1 cellular context compared by ENCODE assay signal in the genomic region with DNA sequence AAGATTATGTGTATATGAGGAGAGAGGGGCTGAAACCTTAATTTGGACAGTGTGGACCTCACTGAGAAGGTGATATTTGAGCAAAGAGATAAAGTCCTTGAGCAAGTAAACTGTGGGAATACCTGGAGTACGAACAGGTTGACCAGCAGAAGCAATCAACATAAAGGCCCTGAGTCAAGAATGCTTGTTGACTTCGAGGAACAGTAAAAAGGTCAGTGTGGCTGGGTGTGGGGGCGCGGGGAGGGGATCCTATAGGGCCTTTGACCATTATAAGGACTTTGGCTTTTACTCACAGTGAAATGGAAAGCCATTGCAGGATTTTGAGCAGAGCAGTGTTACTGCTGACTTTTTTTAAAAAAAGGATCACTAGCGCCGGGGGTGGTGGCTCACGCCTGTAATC.
TF ChIP-seq lines count a peak whose summit lies in the region.

No MANE protein-coding gene starts in this region.

TF ChIP-seq in HepG2, 621 proteins besides CTCF, POLR2A, EP300 and RAD21 (continued from another document and continues in another):
- TF ChIP-seq ZNF292 (CRISPR knock-in tag; IDR thresholded peaks at IDR 0.05; ENCODE audit: borderline replicate concordance, low read depth), result no peak
- TF ChIP-seq, protein P1, sequence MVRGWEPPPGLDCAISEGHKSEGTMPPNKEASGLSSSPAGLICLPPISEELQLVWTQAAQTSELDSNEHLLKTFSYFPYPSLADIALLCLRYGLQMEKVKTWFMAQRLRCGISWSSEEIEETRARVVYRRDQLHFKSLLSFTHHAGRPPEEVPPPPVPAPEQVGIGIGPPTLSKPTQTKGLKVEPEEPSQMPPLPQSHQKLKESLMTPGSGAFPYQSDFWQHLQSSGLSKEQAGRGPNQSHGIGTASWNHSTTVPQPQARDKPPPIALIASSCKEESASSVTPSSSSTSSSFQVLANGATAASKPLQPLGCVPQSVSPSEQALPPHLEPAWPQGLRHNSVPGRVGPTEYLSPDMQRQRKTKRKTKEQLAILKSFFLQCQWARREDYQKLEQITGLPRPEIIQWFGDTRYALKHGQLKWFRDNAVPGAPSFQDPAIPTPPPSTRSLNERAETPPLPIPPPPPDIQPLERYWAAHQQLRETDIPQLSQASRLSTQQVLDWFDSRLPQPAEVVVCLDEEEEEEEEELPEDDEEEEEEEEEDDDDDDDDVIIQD (CRISPR knock-in tag; IDR thresholded peaks at IDR 0.05; ENCODE audit: low read depth), result no peak
- TF ChIP-seq ZNF234 (CRISPR knock-in tag; conservative IDR thresholded peaks at IDR 0.05), result no peak
- TF ChIP-seq, protein P2, sequence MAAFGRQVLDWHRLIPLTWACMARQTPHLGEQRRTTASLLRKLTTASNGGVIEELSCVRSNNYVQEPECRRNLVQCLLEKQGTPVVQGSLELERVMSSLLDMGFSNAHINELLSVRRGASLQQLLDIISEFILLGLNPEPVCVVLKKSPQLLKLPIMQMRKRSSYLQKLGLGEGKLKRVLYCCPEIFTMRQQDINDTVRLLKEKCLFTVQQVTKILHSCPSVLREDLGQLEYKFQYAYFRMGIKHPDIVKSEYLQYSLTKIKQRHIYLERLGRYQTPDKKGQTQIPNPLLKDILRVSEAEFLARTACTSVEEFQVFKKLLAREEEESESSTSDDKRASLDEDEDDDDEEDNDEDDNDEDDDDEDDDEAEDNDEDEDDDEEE (CRISPR knock-in tag; IDR thresholded peaks at IDR 0.05), result no peak
- TF ChIP-seq BCL6 (CRISPR knock-in tag; IDR thresholded peaks at IDR 0.05), result peak; percentile 95
- TF ChIP-seq, protein P3, sequence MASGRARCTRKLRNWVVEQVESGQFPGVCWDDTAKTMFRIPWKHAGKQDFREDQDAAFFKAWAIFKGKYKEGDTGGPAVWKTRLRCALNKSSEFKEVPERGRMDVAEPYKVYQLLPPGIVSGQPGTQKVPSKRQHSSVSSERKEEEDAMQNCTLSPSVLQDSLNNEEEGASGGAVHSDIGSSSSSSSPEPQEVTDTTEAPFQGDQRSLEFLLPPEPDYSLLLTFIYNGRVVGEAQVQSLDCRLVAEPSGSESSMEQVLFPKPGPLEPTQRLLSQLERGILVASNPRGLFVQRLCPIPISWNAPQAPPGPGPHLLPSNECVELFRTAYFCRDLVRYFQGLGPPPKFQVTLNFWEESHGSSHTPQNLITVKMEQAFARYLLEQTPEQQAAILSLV (CRISPR knock-in tag; IDR thresholded peaks at IDR 0.05; ENCODE audit: borderline replicate concordance), result no peak
- no peak for TF ChIP-seq ZNF446 (CRISPR knock-in tag; IDR thresholded peaks at IDR 0.05)
- TF ChIP-seq, protein P4, sequence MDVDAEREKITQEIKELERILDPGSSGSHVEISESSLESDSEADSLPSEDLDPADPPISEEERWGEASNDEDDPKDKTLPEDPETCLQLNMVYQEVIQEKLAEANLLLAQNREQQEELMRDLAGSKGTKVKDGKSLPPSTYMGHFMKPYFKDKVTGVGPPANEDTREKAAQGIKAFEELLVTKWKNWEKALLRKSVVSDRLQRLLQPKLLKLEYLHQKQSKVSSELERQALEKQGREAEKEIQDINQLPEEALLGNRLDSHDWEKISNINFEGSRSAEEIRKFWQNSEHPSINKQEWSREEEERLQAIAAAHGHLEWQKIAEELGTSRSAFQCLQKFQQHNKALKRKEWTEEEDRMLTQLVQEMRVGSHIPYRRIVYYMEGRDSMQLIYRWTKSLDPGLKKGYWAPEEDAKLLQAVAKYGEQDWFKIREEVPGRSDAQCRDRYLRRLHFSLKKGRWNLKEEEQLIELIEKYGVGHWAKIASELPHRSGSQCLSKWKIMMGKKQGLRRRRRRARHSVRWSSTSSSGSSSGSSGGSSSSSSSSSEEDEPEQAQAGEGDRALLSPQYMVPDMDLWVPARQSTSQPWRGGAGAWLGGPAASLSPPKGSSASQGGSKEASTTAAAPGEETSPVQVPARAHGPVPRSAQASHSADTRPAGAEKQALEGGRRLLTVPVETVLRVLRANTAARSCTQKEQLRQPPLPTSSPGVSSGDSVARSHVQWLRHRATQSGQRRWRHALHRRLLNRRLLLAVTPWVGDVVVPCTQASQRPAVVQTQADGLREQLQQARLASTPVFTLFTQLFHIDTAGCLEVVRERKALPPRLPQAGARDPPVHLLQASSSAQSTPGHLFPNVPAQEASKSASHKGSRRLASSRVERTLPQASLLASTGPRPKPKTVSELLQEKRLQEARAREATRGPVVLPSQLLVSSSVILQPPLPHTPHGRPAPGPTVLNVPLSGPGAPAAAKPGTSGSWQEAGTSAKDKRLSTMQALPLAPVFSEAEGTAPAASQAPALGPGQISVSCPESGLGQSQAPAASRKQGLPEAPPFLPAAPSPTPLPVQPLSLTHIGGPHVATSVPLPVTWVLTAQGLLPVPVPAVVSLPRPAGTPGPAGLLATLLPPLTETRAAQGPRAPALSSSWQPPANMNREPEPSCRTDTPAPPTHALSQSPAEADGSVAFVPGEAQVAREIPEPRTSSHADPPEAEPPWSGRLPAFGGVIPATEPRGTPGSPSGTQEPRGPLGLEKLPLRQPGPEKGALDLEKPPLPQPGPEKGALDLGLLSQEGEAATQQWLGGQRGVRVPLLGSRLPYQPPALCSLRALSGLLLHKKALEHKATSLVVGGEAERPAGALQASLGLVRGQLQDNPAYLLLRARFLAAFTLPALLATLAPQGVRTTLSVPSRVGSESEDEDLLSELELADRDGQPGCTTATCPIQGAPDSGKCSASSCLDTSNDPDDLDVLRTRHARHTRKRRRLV (CRISPR knock-in tag; IDR thresholded peaks at IDR 0.05), result no peak
- TF ChIP-seq, protein P5, sequence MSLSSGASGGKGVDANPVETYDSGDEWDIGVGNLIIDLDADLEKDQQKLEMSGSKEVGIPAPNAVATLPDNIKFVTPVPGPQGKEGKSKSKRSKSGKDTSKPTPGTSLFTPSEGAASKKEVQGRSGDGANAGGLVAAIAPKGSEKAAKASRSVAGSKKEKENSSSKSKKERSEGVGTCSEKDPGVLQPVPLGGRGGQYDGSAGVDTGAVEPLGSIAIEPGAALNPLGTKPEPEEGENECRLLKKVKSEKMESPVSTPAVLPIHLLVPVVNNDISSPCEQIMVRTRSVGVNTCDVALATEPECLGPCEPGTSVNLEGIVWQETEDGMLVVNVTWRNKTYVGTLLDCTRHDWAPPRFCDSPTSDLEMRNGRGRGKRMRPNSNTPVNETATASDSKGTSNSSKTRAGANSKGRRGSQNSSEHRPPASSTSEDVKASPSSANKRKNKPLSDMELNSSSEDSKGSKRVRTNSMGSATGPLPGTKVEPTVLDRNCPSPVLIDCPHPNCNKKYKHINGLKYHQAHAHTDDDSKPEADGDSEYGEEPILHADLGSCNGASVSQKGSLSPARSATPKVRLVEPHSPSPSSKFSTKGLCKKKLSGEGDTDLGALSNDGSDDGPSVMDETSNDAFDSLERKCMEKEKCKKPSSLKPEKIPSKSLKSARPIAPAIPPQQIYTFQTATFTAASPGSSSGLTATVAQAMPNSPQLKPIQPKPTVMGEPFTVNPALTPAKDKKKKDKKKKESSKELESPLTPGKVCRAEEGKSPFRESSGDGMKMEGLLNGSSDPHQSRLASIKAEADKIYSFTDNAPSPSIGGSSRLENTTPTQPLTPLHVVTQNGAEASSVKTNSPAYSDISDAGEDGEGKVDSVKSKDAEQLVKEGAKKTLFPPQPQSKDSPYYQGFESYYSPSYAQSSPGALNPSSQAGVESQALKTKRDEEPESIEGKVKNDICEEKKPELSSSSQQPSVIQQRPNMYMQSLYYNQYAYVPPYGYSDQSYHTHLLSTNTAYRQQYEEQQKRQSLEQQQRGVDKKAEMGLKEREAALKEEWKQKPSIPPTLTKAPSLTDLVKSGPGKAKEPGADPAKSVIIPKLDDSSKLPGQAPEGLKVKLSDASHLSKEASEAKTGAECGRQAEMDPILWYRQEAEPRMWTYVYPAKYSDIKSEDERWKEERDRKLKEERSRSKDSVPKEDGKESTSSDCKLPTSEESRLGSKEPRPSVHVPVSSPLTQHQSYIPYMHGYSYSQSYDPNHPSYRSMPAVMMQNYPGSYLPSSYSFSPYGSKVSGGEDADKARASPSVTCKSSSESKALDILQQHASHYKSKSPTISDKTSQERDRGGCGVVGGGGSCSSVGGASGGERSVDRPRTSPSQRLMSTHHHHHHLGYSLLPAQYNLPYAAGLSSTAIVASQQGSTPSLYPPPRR (CRISPR knock-in tag; IDR thresholded peaks at IDR 0.05; ENCODE audit: borderline replicate concordance), result 0 out of 2 replicates have a peak, but pooled peaks have one; percentile 23
- no peak for TF ChIP-seq ZNF547 (CRISPR knock-in tag; IDR thresholded peaks at IDR 0.05)
- TF ChIP-seq, protein P6, sequence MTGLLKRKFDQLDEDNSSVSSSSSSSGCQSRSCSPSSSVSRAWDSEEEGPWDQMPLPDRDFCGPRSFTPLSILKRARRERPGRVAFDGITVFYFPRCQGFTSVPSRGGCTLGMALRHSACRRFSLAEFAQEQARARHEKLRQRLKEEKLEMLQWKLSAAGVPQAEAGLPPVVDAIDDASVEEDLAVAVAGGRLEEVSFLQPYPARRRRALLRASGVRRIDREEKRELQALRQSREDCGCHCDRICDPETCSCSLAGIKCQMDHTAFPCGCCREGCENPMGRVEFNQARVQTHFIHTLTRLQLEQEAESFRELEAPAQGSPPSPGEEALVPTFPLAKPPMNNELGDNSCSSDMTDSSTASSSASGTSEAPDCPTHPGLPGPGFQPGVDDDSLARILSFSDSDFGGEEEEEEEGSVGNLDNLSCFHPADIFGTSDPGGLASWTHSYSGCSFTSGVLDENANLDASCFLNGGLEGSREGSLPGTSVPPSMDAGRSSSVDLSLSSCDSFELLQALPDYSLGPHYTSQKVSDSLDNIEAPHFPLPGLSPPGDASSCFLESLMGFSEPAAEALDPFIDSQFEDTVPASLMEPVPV (CRISPR knock-in tag; IDR thresholded peaks at IDR 0.05), result no peak
- TF ChIP-seq KDM2A (CRISPR knock-in tag; IDR thresholded peaks at IDR 0.05; ENCODE audit: borderline replicate concordance, low read depth), result no peak
- TF ChIP-seq MTA3 (CRISPR knock-in tag; IDR thresholded peaks at IDR 0.05), result no peak
- TF ChIP-seq TCF12 (IDR thresholded peaks at IDR 0.05), result no peak
- TF ChIP-seq TCF12 (CRISPR knock-in tag; IDR thresholded peaks at IDR 0.05), result no peak
- TF ChIP-seq TBL1XR1 (IDR thresholded peaks at IDR 0.05; ENCODE audit: borderline replicate concordance, low read length, partially characterized antibody), result no peak
- TF ChIP-seq SYNCRIP (IDR thresholded peaks at IDR 0.05; ENCODE audit: insufficient read depth, low read depth, low read length), result no peak
- TF ChIP-seq, protein P7, sequence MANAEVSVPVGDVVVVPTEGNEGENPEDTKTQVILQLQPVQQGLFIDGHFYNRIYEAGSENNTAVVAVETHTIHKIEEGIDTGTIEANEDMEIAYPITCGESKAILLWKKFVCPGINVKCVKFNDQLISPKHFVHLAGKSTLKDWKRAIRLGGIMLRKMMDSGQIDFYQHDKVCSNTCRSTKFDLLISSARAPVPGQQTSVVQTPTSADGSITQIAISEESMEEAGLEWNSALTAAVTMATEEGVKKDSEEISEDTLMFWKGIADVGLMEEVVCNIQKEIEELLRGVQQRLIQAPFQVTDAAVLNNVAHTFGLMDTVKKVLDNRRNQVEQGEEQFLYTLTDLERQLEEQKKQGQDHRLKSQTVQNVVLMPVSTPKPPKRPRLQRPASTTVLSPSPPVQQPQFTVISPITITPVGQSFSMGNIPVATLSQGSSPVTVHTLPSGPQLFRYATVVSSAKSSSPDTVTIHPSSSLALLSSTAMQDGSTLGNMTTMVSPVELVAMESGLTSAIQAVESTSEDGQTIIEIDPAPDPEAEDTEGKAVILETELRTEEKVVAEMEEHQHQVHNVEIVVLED (CRISPR knock-in tag; IDR thresholded peaks at IDR 0.05; ENCODE audit: borderline replicate concordance), result no peak
- no peak for TF ChIP-seq LCORL (IDR thresholded peaks at IDR 0.05)
- no peak for TF ChIP-seq LCORL (CRISPR knock-in tag; IDR thresholded peaks at IDR 0.05)
- TF ChIP-seq, protein P8, sequence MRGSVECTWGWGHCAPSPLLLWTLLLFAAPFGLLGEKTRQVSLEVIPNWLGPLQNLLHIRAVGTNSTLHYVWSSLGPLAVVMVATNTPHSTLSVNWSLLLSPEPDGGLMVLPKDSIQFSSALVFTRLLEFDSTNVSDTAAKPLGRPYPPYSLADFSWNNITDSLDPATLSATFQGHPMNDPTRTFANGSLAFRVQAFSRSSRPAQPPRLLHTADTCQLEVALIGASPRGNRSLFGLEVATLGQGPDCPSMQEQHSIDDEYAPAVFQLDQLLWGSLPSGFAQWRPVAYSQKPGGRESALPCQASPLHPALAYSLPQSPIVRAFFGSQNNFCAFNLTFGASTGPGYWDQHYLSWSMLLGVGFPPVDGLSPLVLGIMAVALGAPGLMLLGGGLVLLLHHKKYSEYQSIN (CRISPR knock-in tag; IDR thresholded peaks at IDR 0.05; ENCODE audit: borderline replicate concordance), result no peak
- TF ChIP-seq NR2F6 (IDR thresholded peaks at IDR 0.05), result peak; percentile 29; the same call in 1 of the 2 replicates
- no peak for TF ChIP-seq NR2F6 (CRISPR knock-in tag; IDR thresholded peaks at IDR 0.05)
- TF ChIP-seq SALL1 (CRISPR knock-in tag; IDR thresholded peaks at IDR 0.05), result peak; percentile 15; the same call in 1 of the 2 replicates
- no peak for TF ChIP-seq KDM1A (CRISPR knock-in tag; IDR thresholded peaks at IDR 0.05)
- TF ChIP-seq, protein P9, sequence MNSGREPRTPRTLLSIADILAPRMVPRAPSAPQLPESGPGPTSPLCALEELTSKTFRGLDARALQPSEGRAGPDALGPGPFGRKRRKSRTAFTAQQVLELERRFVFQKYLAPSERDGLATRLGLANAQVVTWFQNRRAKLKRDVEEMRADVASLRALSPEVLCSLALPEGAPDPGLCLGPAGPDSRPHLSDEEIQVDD (CRISPR knock-in tag; IDR thresholded peaks at IDR 0.05; ENCODE audit: borderline replicate concordance), result no peak
- TF ChIP-seq GZF1 (CRISPR knock-in tag; IDR thresholded peaks at IDR 0.05), result no peak
- TF ChIP-seq RBM39 (IDR thresholded peaks at IDR 0.05; ENCODE audit: low read depth, low read length, poor library complexity, severe bottlenecking), result no peak
- no peak for TF ChIP-seq SIX1 (CRISPR knock-in tag; IDR thresholded peaks at IDR 0.05; ENCODE audit: borderline replicate concordance)
- TF ChIP-seq MEF2D (CRISPR knock-in tag; IDR thresholded peaks at IDR 0.05), result no peak
- TF ChIP-seq KLF15 (CRISPR knock-in tag; IDR thresholded peaks at IDR 0.05; ENCODE audit: borderline replicate concordance), result no peak
- TF ChIP-seq ZFP90 (CRISPR knock-in tag; IDR thresholded peaks at IDR 0.05; ENCODE audit: borderline replicate concordance), result no peak
- no peak for TF ChIP-seq PCBP1 (IDR thresholded peaks at IDR 0.05; ENCODE audit: borderline replicate concordance, low read depth, low read length)
- TF ChIP-seq, protein P10, sequence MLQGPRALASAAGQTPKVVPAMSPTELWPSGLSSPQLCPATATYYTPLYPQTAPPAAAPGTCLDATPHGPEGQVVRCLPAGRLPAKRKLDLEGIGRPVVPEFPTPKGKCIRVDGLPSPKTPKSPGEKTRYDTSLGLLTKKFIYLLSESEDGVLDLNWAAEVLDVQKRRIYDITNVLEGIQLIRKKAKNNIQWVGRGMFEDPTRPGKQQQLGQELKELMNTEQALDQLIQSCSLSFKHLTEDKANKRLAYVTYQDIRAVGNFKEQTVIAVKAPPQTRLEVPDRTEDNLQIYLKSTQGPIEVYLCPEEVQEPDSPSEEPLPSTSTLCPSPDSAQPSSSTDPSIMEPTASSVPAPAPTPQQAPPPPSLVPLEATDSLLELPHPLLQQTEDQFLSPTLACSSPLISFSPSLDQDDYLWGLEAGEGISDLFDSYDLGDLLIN (CRISPR knock-in tag; IDR thresholded peaks at IDR 0.05; ENCODE audit: borderline replicate concordance), result no peak
- no peak for TF ChIP-seq ZNF816 (CRISPR knock-in tag; IDR thresholded peaks at IDR 0.05; ENCODE audit: borderline replicate concordance)
- no peak for TF ChIP-seq ZNF33A (CRISPR knock-in tag; IDR thresholded peaks at IDR 0.05; ENCODE audit: borderline replicate concordance)
- no peak for TF ChIP-seq ARHGAP35 (CRISPR knock-in tag; IDR thresholded peaks at IDR 0.05; ENCODE audit: borderline replicate concordance)
- peak; percentile 53 for TF ChIP-seq RARA (CRISPR knock-in tag; IDR thresholded peaks at IDR 0.05)
- TF ChIP-seq FOXJ3 (CRISPR knock-in tag; IDR thresholded peaks at IDR 0.05; ENCODE audit: borderline replicate concordance), result no peak
